In the genomic region with DNA sequence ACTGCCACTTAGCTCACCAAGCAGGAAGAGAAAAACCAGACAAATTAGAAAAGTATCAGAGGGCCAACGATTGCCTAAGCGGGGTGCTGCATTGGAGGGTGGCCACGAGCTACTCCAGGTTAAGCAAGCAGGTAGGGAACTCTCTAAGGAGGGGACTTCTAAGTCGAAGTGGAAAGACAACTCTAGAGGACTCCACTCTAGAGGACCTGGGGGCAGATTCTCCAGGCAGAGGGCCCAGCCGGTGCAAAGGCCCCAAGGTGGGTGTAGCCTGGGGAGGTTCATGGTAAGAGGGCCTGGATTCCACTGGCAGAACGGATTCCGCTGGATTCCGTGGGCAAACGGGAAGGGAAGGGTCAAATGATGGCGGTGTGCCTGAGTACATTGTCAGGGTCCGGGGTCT, we compare ENCODE assay signal across 15 cellular contexts. TPM values are rescaled to one million over a fixed set of nuclear protein-coding genes. Genes with fewer than 3 reads are reported as not detected.
DNase-seq lines count a peak whose midpoint lies in the region; FAIRE-seq and TF ChIP-seq lines count a peak whose summit lies in the region.
"Had no signal": no experiment of that assay in that cellular context is flagged by ENCODE, and none has a peak within 500 bp of the region (broad histone marks: within the 10 kb centered on the region; RNA-seq: fewer than 3 reads in every experiment).

No MANE protein-coding gene starts in this region.

- H3K4me2 ChIP-seq in Loucy (ENCODE audit: low read depth, low read length, poor library complexity, severe bottlenecking) (no peak overlapping the region), mesenchymal stem cell (ENCODE audit: low read length, poor library complexity, severe bottlenecking) (no peak overlapping the region)
- H3K4me2 ChIP-seq: PC-9 had no signal

- H3K4me1 Mint-ChIP-seq in activated naive CD4-positive, alpha-beta T cell treated with anti-CD3 and anti-CD28 coated beads, Interleukin-2, amount 10 ng/mL, durations not matched to agents 7 days and 5 days, result peaks cover 19% of the 10 kb centered on the region

- no peak overlapping the region for H3K4me3 Mint-ChIP-seq in activated naive CD4-positive, alpha-beta T cell treated with anti-CD3 and anti-CD28 coated beads, Interleukin-2, amount 10 ng/mL, durations not matched to agents 7 days and 5 days
- H3K4me3 Mint-ChIP-seq: T-cell had no signal

- no peaks in the 10 kb centered on the region for H3K9me2 ChIP-seq in Loucy (replicated peaks; ENCODE audit: low read depth, low read length)

- H3K27me3 ChIP-seq in Loucy (ENCODE audit: insufficient read depth, low read length, poor library complexity, severe bottlenecking) (no peaks in the 10 kb centered on the region), brain microvascular endothelial cell (replicated peaks) (no peaks in the 10 kb centered on the region), mesenchymal stem cell (ENCODE audit: control insufficient read depth in 1 of 2, insufficient read depth in 1 of 2, low read length in 2 of 2) (no peaks in the 10 kb centered on the region)
- H3K27me3 ChIP-seq: MG63, upper lobe of left lung had no signal

- H3K4me1 ChIP-seq in Loucy (ENCODE audit: insufficient read depth, low read length, poor library complexity, severe bottlenecking) (peaks cover 21% of the 10 kb centered on the region), mesenchymal stem cell (ENCODE audit: control insufficient read depth, insufficient read depth, low read depth, low read length) (peaks cover 15% of the 10 kb centered on the region)

- H2BK120ac ChIP-seq in mesenchymal stem cell (ENCODE audit: low read depth, low read length), result no peak overlapping the region

- H3K23ac ChIP-seq in mesenchymal stem cell (ENCODE audit: low read length in 2 of 2), result no peak overlapping the region

- H2AK5ac ChIP-seq in mesenchymal stem cell (ENCODE audit: low read length, severe bottlenecking), result peak overlapping the region; percentile 21

- DNase-seq in brain microvascular endothelial cell, result no peak
- no peak for DNase-seq in mesenchymal stem cell
- peak; percentile 20 for DNase-seq in stimulated activated CD8-positive, alpha-beta memory T cell treated with anti-CD3 and anti-CD28 coated beads, Interleukin-4, amount 100 ng/mL, for 48 hours
- DNase-seq in HTR-8/SVneo (ENCODE audit: insufficient read length, low spot score), result no peak
- no peak for DNase-seq in activated naive CD4-positive, alpha-beta T cell treated with anti-CD3 and anti-CD28 coated beads, Interleukin-2, amount 10 ng/mL, durations not matched to agents 7 days and 5 days
- no peak for DNase-seq in HCEC 1CT
- DNase-seq: DMS53; NCI-H2029 treated with DMSO at 0.1 percent for 48 hours; NCI-H526 treated with DMSO at 0.1 percent for 48 hours; stimulated activated CD4-positive, alpha-beta T cell treated with anti-CD3 and anti-CD28 coated beads, Interleukin-4, amount 100 ng/mL, for 1 hour; T-cell; upper lobe of left lung had no signal

- 93% methylated on average over 11 of the region's 11 CpGs for WGBS in mesenchymal stem cell

- no peaks in the 10 kb centered on the region for H3K36me3 ChIP-seq in Loucy (ENCODE audit: insufficient read depth, low read length)
- no peaks in the 10 kb centered on the region for H3K36me3 ChIP-seq in brain microvascular endothelial cell (replicated peaks)
- peaks cover 0 to 2% of the 10 kb centered on the region in 2 experiments for H3K36me3 ChIP-seq in mesenchymal stem cell (ENCODE audit: control insufficient read depth in 1 of 2, insufficient read depth in 2 of 2, low read depth in 1 of 2, low read length in 2 of 2)
- H3K36me3 ChIP-seq: MG63, upper lobe of left lung had no signal

- H2AFZ ChIP-seq in Loucy (ENCODE audit: low read length) (peak overlapping the region; percentile 52; the same call in 1 of the 2 replicates), mesenchymal stem cell (ENCODE audit: low read depth, low read length) (no peak overlapping the region)
- H2AFZ ChIP-seq: PC-9 had no signal

- H3F3A ChIP-seq in Loucy (ENCODE audit: low read depth), result no peaks in the 10 kb centered on the region

- peak overlapping the region in 1 of 2 experiments; percentile 16 for H3K18ac ChIP-seq in mesenchymal stem cell (ENCODE audit: low read depth in 1 of 2, low read length in 2 of 2)

- H3K27ac ChIP-seq in brain microvascular endothelial cell, result peak overlapping the region; percentile 61
- H3K27ac ChIP-seq in mesenchymal stem cell (ENCODE audit: low read length, poor library complexity, severe bottlenecking), result peak overlapping the region; percentile 77
- H3K27ac ChIP-seq: PC-9, upper lobe of left lung had no signal

- no peaks in the 10 kb centered on the region for H4K20me1 ChIP-seq in Loucy (ENCODE audit: insufficient read depth, low read length, poor library complexity, severe bottlenecking)

- no peak overlapping the region for H4K8ac ChIP-seq in mesenchymal stem cell (ENCODE audit: low read length)

- FAIRE-seq in HTR-8/SVneo (lab: Jason Lieb, UNC), result no peak

- no peak overlapping the region for H3K27ac Mint-ChIP-seq in activated naive CD4-positive, alpha-beta T cell treated with anti-CD3 and anti-CD28 coated beads, Interleukin-2, amount 10 ng/mL, durations not matched to agents 7 days and 5 days
- H3K27ac Mint-ChIP-seq: T-cell had no signal

- H2BK5ac ChIP-seq in mesenchymal stem cell (ENCODE audit: low read depth, low read length, poor library complexity, severe bottlenecking), result no peak overlapping the region

- in situ Hi-C loops in brain microvascular endothelial cell (cut with HindIII; ENCODE audit: low pct_ligation_motif_present, low sequenced_read_pairs), result no loop called here

- H3K4ac ChIP-seq in mesenchymal stem cell (ENCODE audit: low read depth in 1 of 2, low read length in 2 of 2), result no peak overlapping the region

- no peak overlapping the region for H3K14ac ChIP-seq in mesenchymal stem cell (ENCODE audit: low read length in 2 of 2)

- H4K91ac ChIP-seq in mesenchymal stem cell (ENCODE audit: low read length), result no peak overlapping the region

- H3K36me3 Mint-ChIP-seq in activated naive CD4-positive, alpha-beta T cell treated with anti-CD3 and anti-CD28 coated beads, Interleukin-2, amount 10 ng/mL, durations not matched to agents 7 days and 5 days, result no peaks in the 10 kb centered on the region
- H3K36me3 Mint-ChIP-seq: T-cell had no signal

- H2BK12ac ChIP-seq in mesenchymal stem cell (ENCODE audit: low read length in 2 of 2), result no peak overlapping the region

- no peak overlapping the region for H3K9ac ChIP-seq in Loucy (ENCODE audit: low read depth, low read length, poor library complexity, severe bottlenecking)
- H3K9ac ChIP-seq in mesenchymal stem cell (ENCODE audit: low read length), result peak overlapping the region; percentile 75

- TF ChIP-seq CTCF in Loucy (conservative IDR thresholded peaks at IDR 0.05; ENCODE audit: low read length), result no peak
- no peak for TF ChIP-seq CTCF in brain microvascular endothelial cell (IDR thresholded peaks at IDR 0.05; ENCODE audit: low read depth, low read length, missing control alignments)

- no peaks in the 10 kb centered on the region for H3K9me3 ChIP-seq in Loucy (ENCODE audit: insufficient read depth, low read depth, low read length)
- no peaks in the 10 kb centered on the region for H3K9me3 ChIP-seq in mesenchymal stem cell (ENCODE audit: control insufficient read depth, low read length)
- H3K9me3 ChIP-seq: MG63, upper lobe of left lung had no signal

- H3K9me3 Mint-ChIP-seq in activated naive CD4-positive, alpha-beta T cell treated with anti-CD3 and anti-CD28 coated beads, Interleukin-2, amount 10 ng/mL, durations not matched to agents 7 days and 5 days, result no peaks in the 10 kb centered on the region
- H3K9me3 Mint-ChIP-seq: T-cell had no signal

- H2BK15ac ChIP-seq in mesenchymal stem cell (ENCODE audit: low read depth, poor library complexity, severe bottlenecking), result no peak overlapping the region

- H3K4me3 ChIP-seq in Loucy (ENCODE audit: low read length, poor library complexity, severe bottlenecking), result no peak overlapping the region
- H3K4me3 ChIP-seq in brain microvascular endothelial cell (ENCODE audit: low read depth, low read length), result no peak overlapping the region
- H3K4me3 ChIP-seq in mesenchymal stem cell (ENCODE audit: insufficient read depth in 1 of 2, low read depth in 1 of 2, low read length in 2 of 2), result no peak overlapping the region
- H3K4me3 ChIP-seq: MG63, PC-9, upper lobe of left lung had no signal

- H3K79me1 ChIP-seq in mesenchymal stem cell (replicated peaks; ENCODE audit: low read length, poor library complexity, severe bottlenecking), result no peaks in the 10 kb centered on the region

- CTCF ChIA-PET in activated naive CD4-positive, alpha-beta T cell treated with anti-CD3 and anti-CD28 coated beads, Interleukin-2, amount 10 ng/mL, durations not matched to agents 7 days and 5 days (lab: Charles Lee), result interaction anchor here (0.9 kb wide), 1 partner anchor 17 kb away, joined by 3 read pairs; no protein-coding TSS in a partner anchor

- peaks cover 33% of the 10 kb centered on the region for H3K27me3 Mint-ChIP-seq in activated naive CD4-positive, alpha-beta T cell treated with anti-CD3 and anti-CD28 coated beads, Interleukin-2, amount 10 ng/mL, durations not matched to agents 7 days and 5 days
- H3K27me3 Mint-ChIP-seq: T-cell had no signal

- H3K79me2 ChIP-seq in Loucy (ENCODE audit: insufficient read depth, low read length), result no peaks in the 10 kb centered on the region

RNA-seq across cellular contexts. Expression of gene FBLN7, which starts 12.7 kb away (rescaled TPM):
- 0.43 TPM for polyA plus RNA-seq in mesenchymal stem cell (2013, experiment 1 of 2)
- polyA plus RNA-seq in mesenchymal stem cell (2013, experiment 2 of 2), result 0.44 TPM
